In the genomic region with DNA sequence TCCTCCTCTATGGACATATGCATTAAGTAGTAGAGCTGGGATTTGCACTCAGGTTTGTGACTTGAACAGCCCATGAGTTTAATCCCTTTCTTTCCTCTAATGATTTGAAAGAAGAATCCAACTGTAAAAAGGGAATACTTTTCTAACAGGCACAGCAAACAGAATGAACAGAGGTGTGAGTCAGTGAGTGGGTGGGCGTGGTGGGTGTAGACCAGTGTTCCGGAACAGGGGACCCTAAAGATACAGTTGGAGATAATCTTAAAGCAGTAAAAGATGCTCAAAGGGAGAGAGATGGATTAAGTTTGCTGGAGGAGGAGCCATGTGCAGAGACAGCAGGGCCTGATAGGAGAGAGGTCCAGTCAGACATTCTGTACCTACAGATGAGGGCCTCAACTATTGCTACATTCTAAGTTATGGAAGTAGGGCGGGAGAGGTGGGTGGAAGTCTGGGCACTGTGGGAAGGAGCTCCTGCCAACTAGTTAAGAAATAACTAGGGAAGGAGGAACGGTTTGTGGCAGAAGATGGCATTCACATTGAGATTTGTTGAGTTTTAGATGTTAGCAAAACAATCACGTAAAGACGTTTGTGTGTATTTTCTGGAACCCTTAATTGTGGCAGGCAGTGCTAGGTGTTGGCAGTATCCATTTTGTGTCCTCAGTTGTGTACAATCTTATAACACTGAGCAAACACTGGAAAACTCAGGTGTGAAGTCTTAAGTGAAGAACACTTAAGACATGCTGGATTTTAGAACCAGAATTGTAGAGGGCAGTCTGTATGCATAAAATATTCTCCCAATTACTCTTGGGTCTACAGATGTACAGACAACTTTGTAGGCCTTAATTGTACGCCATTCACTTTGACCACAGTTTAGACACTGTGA, we compare ENCODE assay signal across 23 cellular contexts.
"Had no signal": no experiment of that assay in that cellular context is flagged by ENCODE, and none has a peak within 500 bp of the region (broad histone marks: within the 10 kb centered on the region; RNA-seq: fewer than 3 reads in every experiment).

No MANE protein-coding gene starts in this region.

- H3K27ac ChIP-seq: breast epithelium had no signal

- H3K4me1 ChIP-seq: breast epithelium had no signal

- H3K4me3 ChIP-seq: breast epithelium had no signal

- ATAC-seq: activated CD8-positive, alpha-beta memory T cell treated with anti-CD3 and anti-CD28 coated beads, Interleukin-2, amount 10 ng/mL, durations not matched to agents 7 days and 5 days; PC-3; WTC11 had no signal

- DNase-seq: activated CD4-positive, alpha-beta T cell treated with anti-CD3 and anti-CD28 coated beads for 48 hours; activated CD4-positive, alpha-beta T cell treated with anti-CD3 and anti-CD28 coated beads, Interleukin-2, amount 50 U/mL, for 48 hours; activated CD4-positive, CD25-positive, alpha-beta regulatory T cell treated with anti-CD3 and anti-CD28 coated beads, Interleukin-2, amount 50 U/mL, for 72 hours; activated CD8-positive, alpha-beta memory T cell treated with anti-CD3 and anti-CD28 coated beads, Interleukin-2, amount 10 ng/mL, durations not matched to agents 7 days and 5 days; activated effector memory CD4-positive, alpha-beta T cell treated with Interleukin-2 at 50 U/mL for 16 hours; activated naive CD4-positive, alpha-beta T cell; activated T-cell treated with anti-CD3 and anti-CD28 coated beads, Interleukin-2, amount 50 U/mL, for 24 hours; aorta; KG1; MV-4-11; NCI-H1092 treated with DMSO at 0.1 percent for 48 hours; NCI-H1417 treated with DMSO at 0.1 percent for 48 hours; NCI-H1694; NCI-H2029; NCI-H2107; NCI-H345; NCI-H510A; NCI-H526 treated with DMSO at 0.1 percent for 48 hours; PC-3; SHP77 treated with DMSO at 0.1 percent for 48 hours had no signal

- H3K9me3 ChIP-seq: breast epithelium had no signal

- H3K27me3 ChIP-seq: breast epithelium had no signal

- H3K36me3 ChIP-seq: breast epithelium had no signal

- FAIRE-seq: RCC 7860 had no signal
